Comparison of ENCODE assay signal across 1 cellular context in the genomic region with DNA sequence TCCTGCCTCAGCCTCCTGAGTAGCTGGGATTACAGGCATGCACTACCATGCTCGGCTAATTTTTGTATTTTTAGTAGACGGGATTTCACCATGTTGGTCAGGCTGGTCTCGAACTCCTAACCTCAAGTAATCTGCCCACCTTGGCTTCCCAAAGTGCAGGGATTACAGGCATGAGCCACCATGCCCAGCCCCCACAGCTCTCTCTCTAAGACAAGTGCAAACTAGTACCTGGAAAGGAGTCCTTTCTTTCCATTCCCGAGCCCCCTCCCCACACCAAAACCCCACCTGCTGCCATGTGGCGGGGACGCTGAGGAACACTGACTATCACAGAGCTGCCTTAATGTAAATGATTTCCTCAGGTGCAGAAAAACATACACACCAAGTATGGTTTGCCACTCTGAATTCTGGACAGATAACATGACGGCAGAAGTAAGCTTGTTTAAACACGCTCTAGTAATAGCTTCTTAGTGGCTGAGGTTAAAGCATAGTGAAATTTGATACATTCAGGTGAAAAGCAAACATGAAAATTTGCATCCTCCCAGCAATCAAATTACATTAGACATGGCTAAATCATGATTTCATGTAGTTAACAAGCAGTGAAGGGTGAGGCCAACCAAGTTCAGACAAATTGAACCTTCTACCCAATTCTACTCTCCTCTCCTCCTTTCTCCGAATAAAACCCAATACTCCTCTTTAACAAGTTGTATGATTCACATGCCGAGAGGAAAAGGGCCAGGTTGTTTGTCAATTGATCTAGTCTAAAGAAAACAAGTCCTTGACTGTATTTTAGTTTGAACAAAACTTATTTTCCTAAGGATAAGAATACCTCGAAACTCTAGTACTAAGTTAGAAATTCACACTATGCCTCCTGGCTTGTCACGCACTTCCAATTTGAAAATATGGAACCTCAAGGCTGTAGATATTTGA.
TF ChIP-seq lines count a peak whose summit lies in the region.

No MANE protein-coding gene starts in this region.

TF ChIP-seq in GM12891, 5 proteins besides CTCF, POLR2A, EP300 and RAD21:
- no peak for TF ChIP-seq PAX5 (IDR thresholded peaks at IDR 0.05; ENCODE audit: insufficient read depth, low read length, severe bottlenecking)
